Comparison of ENCODE assay signal across 21 cellular contexts in genomic region chr20:58938541-58938940, GRCh38. TPM values are rescaled to one million over a fixed set of nuclear protein-coding genes. Genes with fewer than 3 reads are reported as not detected.
DNase-seq lines count a peak whose midpoint lies in the region; ATAC-seq and TF ChIP-seq lines count a peak whose summit lies in the region.
"Had no signal": no experiment of that assay in that cellular context is flagged by ENCODE, and none has a peak within 500 bp of the region (broad histone marks: within the 10 kb centered on the region; RNA-seq: fewer than 3 reads in every experiment).

No MANE protein-coding gene starts in this region.

- DNase-seq in GDM1 (lab: John Stamatoyannopoulos, UW), result peak; percentile 4
- peak; percentile 79 for DNase-seq in MV-4-11 (lab: John Stamatoyannopoulos, UW)
- peak; percentile 81 for DNase-seq in SKM-1 (lab: John Stamatoyannopoulos, UW; ENCODE audit: unreplicated experiment)
- peak; percentile 51 for DNase-seq in medulla oblongata (ENCODE audit: extremely low spot score)
- no peak for DNase-seq in nucleus accumbens (lab: John Stamatoyannopoulos, UW)
- DNase-seq in T-helper 17 cell, result no peak
- no peak for DNase-seq in uterus
- DNase-seq: activated CD8-positive, alpha-beta T cell treated with anti-CD3 and anti-CD28 coated beads, Interleukin-2, amount 10 ng/mL, durations not matched to agents 7 days and 5 days; activated naive CD4-positive, alpha-beta T cell treated with anti-CD3 and anti-CD28 coated beads, Interleukin-2, amount 10 ng/mL, durations not matched to agents 7 days and 5 days; activated T-cell treated with anti-CD3 and anti-CD28 coated beads, Interleukin-2, amount 50 U/mL, for 4 hours; CD4-positive, alpha-beta T cell; DMS153; heart right ventricle; immature natural killer cell; NCI-H2107; NCI-H524 treated with DMSO at 0.1 percent for 48 hours; stimulated activated CD4-positive, alpha-beta T cell treated with anti-CD3 and anti-CD28 coated beads, Interleukin-4, amount 100 ng/mL, for 4 hours had no signal

- no peak overlapping the region for H3K4me3 Mint-ChIP-seq in T-helper 17 cell
- H3K4me3 Mint-ChIP-seq: activated CD8-positive, alpha-beta T cell treated with anti-CD3 and anti-CD28 coated beads, Interleukin-2, amount 10 ng/mL, durations not matched to agents 7 days and 5 days; activated naive CD4-positive, alpha-beta T cell treated with anti-CD3 and anti-CD28 coated beads, Interleukin-2, amount 10 ng/mL, durations not matched to agents 7 days and 5 days; activated T-cell treated with anti-CD3 and anti-CD28 coated beads, Interleukin-2, amount 50 U/mL, for 4 hours; CD4-positive, alpha-beta T cell; immature natural killer cell had no signal

- H3K36me3 Mint-ChIP-seq in T-helper 17 cell (ENCODE audit: low read depth), result peaks cover 3% of the 10 kb centered on the region
- H3K36me3 Mint-ChIP-seq: activated naive CD4-positive, alpha-beta T cell treated with anti-CD3 and anti-CD28 coated beads, Interleukin-2, amount 10 ng/mL, durations not matched to agents 7 days and 5 days had no signal

- no peaks in the 10 kb centered on the region for H3K9me3 ChIP-seq in T-helper 17 cell (ENCODE audit: control insufficient read depth, low read length, poor library complexity, severe bottlenecking)
- H3K9me3 ChIP-seq in uterus, result no peaks in the 10 kb centered on the region
- H3K9me3 ChIP-seq: neutrophil had no signal

- H3K4me1 ChIP-seq in uterus, result no peaks in the 10 kb centered on the region
- H3K4me1 ChIP-seq: SJSA1 had no signal

- ATAC-seq in T-helper 17 cell, result no peak
- no peak for ATAC-seq in GM18511 (IDR thresholded peaks at IDR 0.05; ENCODE audit: unreplicated experiment)
- ATAC-seq: activated CD4-positive, CD25-positive, alpha-beta regulatory T cell treated with anti-CD3 and anti-CD28 coated beads, Interleukin-2, amount 50 U/mL, for 24 hours; activated CD8-positive, alpha-beta T cell treated with anti-CD3 and anti-CD28 coated beads, Interleukin-2, amount 10 ng/mL, durations not matched to agents 7 days and 5 days; activated T-cell treated with anti-CD3 and anti-CD28 coated beads, Interleukin-2, amount 50 U/mL, for 4 hours; heart right ventricle had no signal

- H3K4me1 Mint-ChIP-seq in T-helper 17 cell, result no peaks in the 10 kb centered on the region
- H3K4me1 Mint-ChIP-seq: activated naive CD4-positive, alpha-beta T cell treated with anti-CD3 and anti-CD28 coated beads, Interleukin-2, amount 10 ng/mL, durations not matched to agents 7 days and 5 days; immature natural killer cell had no signal

- H3K27ac Mint-ChIP-seq in T-helper 17 cell, result no peak overlapping the region
- H3K27ac Mint-ChIP-seq: activated CD8-positive, alpha-beta T cell treated with anti-CD3 and anti-CD28 coated beads, Interleukin-2, amount 10 ng/mL, durations not matched to agents 7 days and 5 days; activated naive CD4-positive, alpha-beta T cell treated with anti-CD3 and anti-CD28 coated beads, Interleukin-2, amount 10 ng/mL, durations not matched to agents 7 days and 5 days; CD4-positive, alpha-beta T cell; immature natural killer cell had no signal

- no peaks in the 10 kb centered on the region for H3K36me3 ChIP-seq in uterus
- H3K36me3 ChIP-seq: heart right ventricle, neutrophil, SJSA1 had no signal

- H3K27me3 Mint-ChIP-seq in T-helper 17 cell, result peaks cover 38% of the 10 kb centered on the region

- intact Hi-C loops in uterus (cut with DNase I; ENCODE audit: low total_unique reads), result no loop called here

- H3K27me3 ChIP-seq in uterus, result no peaks in the 10 kb centered on the region
- H3K27me3 ChIP-seq: heart right ventricle, neutrophil had no signal

- TF ChIP-seq CTCF in uterus (IDR thresholded peaks at IDR 0.05), result no peak

- TF ChIP-seq POLR2A in uterus (IDR thresholded peaks at IDR 0.05), result no peak

- no peak overlapping the region for H3K27ac ChIP-seq in uterus
- H3K27ac ChIP-seq: heart right ventricle, neutrophil, SJSA1 had no signal

- no peak overlapping the region for H3K4me3 ChIP-seq in uterus
- H3K4me3 ChIP-seq: heart right ventricle, SJSA1 had no signal

RNA-seq across cellular contexts. Expression of gene NELFCD, which starts 42.5 kb away (rescaled TPM):
- total RNA-seq in T-helper 17 cell (10 to 100 TPM; 71.0 to 82.3 TPM), uterus (10 to 100 TPM; 15.9 to 66.6 (median 41.3) TPM)

Comparison
In these comparisons a context has a peak if more than half of its experiments do, and no peak if none do; other contexts are left out.
1. DNase-seq: peak in GDM1 (single experiment), MV-4-11 (single experiment), SKM-1 (single experiment) and medulla oblongata (single experiment); none in nucleus accumbens (0 of 56), T-helper 17 cell (0 of 3) and uterus (0 of 2).